1 cellular context compared by ENCODE assay signal in genomic region chr16:4314532-4315184, GRCh38.
TF ChIP-seq lines count a peak whose summit lies in the region.

No MANE protein-coding gene starts in this region.

TF ChIP-seq in HEK293, 187 proteins besides CTCF, POLR2A, EP300 and RAD21 (continued from another document):
- TF ChIP-seq PRDM10 (tag by site-specific recombination; IDR thresholded peaks at IDR 0.05) (peak; percentile 39; the same call in 1 of the 2 replicates), ZEB2 (tag by site-specific recombination; IDR thresholded peaks at IDR 0.05) (peak; percentile 69; the same call in 1 of the 2 replicates), GLIS2 (tag by site-specific recombination; IDR thresholded peaks at IDR 0.05) (peak; percentile 81), ZNF692 (tag by site-specific recombination; IDR thresholded peaks at IDR 0.05) (peak; percentile 93)
TF ChIP-seq in HEK293: peak in this region for 13.
